ENCODE assay signal across 11 cellular contexts in genomic region chr1:2312589-2313301, GRCh38.
A peak's percentile ranks its signal among the peaks of the same experiment; 100 is the strongest.
DNase-seq lines count a peak whose midpoint lies in the region; ATAC-seq and TF ChIP-seq lines count a peak whose summit lies in the region.
"Had no signal": no experiment of that assay in that cellular context is flagged by ENCODE, and none has a peak within 500 bp of the region (broad histone marks: within the 10 kb centered on the region; RNA-seq: fewer than 3 reads in every experiment).

No MANE protein-coding gene starts in this region.

- no peak for ATAC-seq in CD4-positive, alpha-beta T cell (ENCODE audit: poor library complexity)
- ATAC-seq in RWPE2 (ENCODE audit: low read depth), result no peak
- ATAC-seq in GM21825 (IDR thresholded peaks at IDR 0.05; ENCODE audit: unreplicated experiment), result no peak
- no peak for ATAC-seq in GM18498 (IDR thresholded peaks at IDR 0.05; ENCODE audit: unreplicated experiment)
- ATAC-seq in GM19395 (IDR thresholded peaks at IDR 0.05; ENCODE audit: unreplicated experiment), result no peak

- WGBS in hepatocyte (ENCODE audit: low lambda C conversion rate, missing lambda C conversion rate), result 89% methylated on average over 16 of the region's 23 CpGs

- H3K4me2 ChIP-seq in hepatocyte, result no peak overlapping the region

- H3K9me3 ChIP-seq in CD4-positive, alpha-beta T cell (ENCODE audit: control insufficient read depth, low read length), result no peaks in the 10 kb centered on the region
- H3K9me3 ChIP-seq in RWPE2 (ENCODE audit: severe bottlenecking) (no peaks in the 10 kb centered on the region), hepatocyte (ENCODE audit: low read depth) (no peaks in the 10 kb centered on the region), skeletal muscle tissue (ENCODE audit: control insufficient read depth in 3 of 3, low read length in 3 of 3) (no peaks in the 10 kb centered on the region)

- H3K9me3 Mint-ChIP-seq in CD4-positive, alpha-beta T cell, result no peaks in the 10 kb centered on the region

- TF ChIP-seq CTCF in CD4-positive, alpha-beta T cell (IDR thresholded peaks at IDR 0.05), result no peak
- TF ChIP-seq CTCF in RWPE2 (IDR thresholded peaks at IDR 0.05; ENCODE audit: poor library complexity, severe bottlenecking) (no peak), hepatocyte (IDR thresholded peaks at IDR 0.05; ENCODE audit: poor library complexity) (no peak)

- H3K36me3 Mint-ChIP-seq in CD4-positive, alpha-beta T cell (ENCODE audit: low read depth), result peaks cover 24% of the 10 kb centered on the region

- peak overlapping the region in 1 of 3 donors; percentile 45 for H3K9ac ChIP-seq in skeletal muscle tissue (ENCODE audit: low read depth in 1 of 3, low read length in 3 of 3)

- intact Hi-C loops in CD4-positive, alpha-beta T cell (cut with DNase I, micrococcal nuclease), result loop anchor here (5.0 to 10.0 kb wide), 2 partner anchors 72 to 80 kb away; no protein-coding TSS in a partner anchor

- H3K9me2 ChIP-seq in hepatocyte (replicated peaks; ENCODE audit: insufficient read depth), result no peaks in the 10 kb centered on the region

- H3K27ac Mint-ChIP-seq in CD4-positive, alpha-beta T cell, result peak overlapping the region; percentile 92

- H3K36me3 ChIP-seq in RWPE2 (ENCODE audit: low read depth) (peaks cover 8% of the 10 kb centered on the region), hepatocyte (replicated peaks; ENCODE audit: insufficient read depth, low read depth) (no peaks in the 10 kb centered on the region), skeletal muscle tissue (ENCODE audit: control insufficient read depth in 3 of 3, insufficient read depth in 3 of 3, low read length in 3 of 3) (peaks cover 11 to 14% (median 12%) of the 10 kb centered on the region in 3 donors)

- H3K4me3 Mint-ChIP-seq in CD4-positive, alpha-beta T cell, result peak overlapping the region; percentile 63

- no peaks in the 10 kb centered on the region for H3K27me3 Mint-ChIP-seq in CD4-positive, alpha-beta T cell

- H2AFZ ChIP-seq in hepatocyte, result no peak overlapping the region

- CTCF ChIA-PET in CD4-positive, alpha-beta T cell (lab: Charles Lee), result interaction anchor here (1.1 to 1.6 kb wide), 4 partner anchors 13 to 118 kb away, joined by 3 to 6 read pairs (median 4); partner anchors contain the start of gene FAAP20

- POLR2A ChIA-PET in CD4-positive, alpha-beta T cell (lab: Charles Lee), result interaction anchor here (0.6 to 3.3 kb wide), 9 partner anchors 12 to 118 kb away, joined by 3 to 34 read pairs (median 8); partner anchors contain the start of gene FAAP20

- peaks cover 26% of the 10 kb centered on the region for H3K4me1 Mint-ChIP-seq in CD4-positive, alpha-beta T cell (ENCODE audit: low read depth)

- H3K79me2 ChIP-seq in hepatocyte, result peaks cover 5% of the 10 kb centered on the region

- H3K27me3 ChIP-seq in CD4-positive, alpha-beta T cell (ENCODE audit: control insufficient read depth, insufficient read depth, low read length), result no peaks in the 10 kb centered on the region
- no peaks in the 10 kb centered on the region for H3K27me3 ChIP-seq in RWPE2 (ENCODE audit: insufficient read depth, poor library complexity, severe bottlenecking)
- H3K27me3 ChIP-seq in hepatocyte, result no peaks in the 10 kb centered on the region
- H3K27me3 ChIP-seq in skeletal muscle tissue (ENCODE audit: control insufficient read depth in 3 of 3, insufficient read depth in 3 of 3, low read length in 3 of 3), result peaks cover 2 to 5% (median 5%) of the 10 kb centered on the region in 3 donors

- H4K20me1 ChIP-seq in hepatocyte (ENCODE audit: insufficient read depth, poor library complexity, severe bottlenecking), result no peaks in the 10 kb centered on the region

- DNase-seq in CD4-positive, alpha-beta T cell, result peak in 1 of 10 experiments; percentile 10
- DNase-seq in RWPE2 (ENCODE audit: low spot score) (no peak), hepatocyte (ENCODE audit: low spot score) (no peak), HT-29 (ENCODE audit: low spot score) (no peak)
- DNase-seq: activated naive CD4-positive, alpha-beta T cell; DMS79 treated with DMSO at 0.1 percent for 48 hours; stimulated activated naive CD4-positive, alpha-beta T cell treated with Interleukin-2 at 50 U/mL for 16 hours had no signal

- H3K4me1 ChIP-seq in RWPE2 (ENCODE audit: insufficient read depth, poor library complexity, severe bottlenecking) (no peaks in the 10 kb centered on the region), hepatocyte (ENCODE audit: insufficient read depth) (peaks cover 41% of the 10 kb centered on the region), skeletal muscle tissue (ENCODE audit: control insufficient read depth in 3 of 3, insufficient read depth in 3 of 3, low read length in 3 of 3) (peaks cover 40 to 49% (median 46%) of the 10 kb centered on the region in 3 donors)

- no peak overlapping the region for H3K4me3 ChIP-seq in RWPE2 (ENCODE audit: severe bottlenecking)
- H3K4me3 ChIP-seq in hepatocyte, result no peak overlapping the region
- H3K4me3 ChIP-seq in skeletal muscle tissue (ENCODE audit: low read length in 3 of 3), result no peak overlapping the region

- H3K27ac ChIP-seq in CD4-positive, alpha-beta T cell (ENCODE audit: low read depth, low read length), result peak overlapping the region; percentile 43
- H3K27ac ChIP-seq in RWPE2 (ENCODE audit: poor library complexity, severe bottlenecking) (peak overlapping the region; percentile 71), hepatocyte (peak overlapping the region; percentile 99), skeletal muscle tissue (ENCODE audit: low read depth, low read length) (peak overlapping the region; percentile 71)

Comparison
In these comparisons a context has a peak if more than half of its experiments do, and no peak if none do; other contexts are left out.
1. H3K27ac ChIP-seq: peak in every context shown above with its lines; median percentile 99 in hepatocyte; 71 in RWPE2; 71 in skeletal muscle tissue; 43 in CD4-positive, alpha-beta T cell.